ENCODE assay signal across 9 cellular contexts in the genomic region with DNA sequence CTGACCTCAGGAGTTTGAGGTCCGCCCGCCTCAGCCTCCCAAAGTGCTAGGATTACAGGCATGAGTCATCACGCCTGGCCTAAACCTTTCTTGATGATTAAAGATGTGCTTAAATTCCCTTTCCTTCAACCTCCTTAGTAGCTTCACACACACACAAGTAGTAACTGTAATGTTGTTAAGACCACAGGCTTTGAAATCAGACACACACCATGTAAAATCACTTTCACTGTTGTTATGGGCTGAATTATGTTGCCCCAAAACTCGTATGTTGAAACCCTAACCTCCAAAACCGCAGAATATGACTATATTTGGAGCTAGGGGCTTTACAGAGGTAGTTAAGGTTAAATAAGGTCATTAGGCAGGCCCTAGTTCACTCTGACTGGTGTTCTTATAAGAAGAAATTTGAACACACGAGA.
DNase-seq lines count a peak whose midpoint lies in the region; ATAC-seq, FAIRE-seq and TF ChIP-seq lines count a peak whose summit lies in the region.
"Had no signal": no experiment of that assay in that cellular context is flagged by ENCODE, and none has a peak within 500 bp of the region (broad histone marks: within the 10 kb centered on the region; RNA-seq: fewer than 3 reads in every experiment).

No MANE protein-coding gene starts in this region.

- H3K27me3 ChIP-seq in GM12878 (replicated peaks in 1 of 2; ENCODE audit: control insufficient read depth in 2 of 2, insufficient read depth in 2 of 2, low read length in 1 of 2), result no peaks in the 10 kb centered on the region
- H3K27me3 ChIP-seq in Karpas-422 (ENCODE audit: low read length), result no peaks in the 10 kb centered on the region; the same call in 1 of the 2 replicates
- no peaks in the 10 kb centered on the region for H3K27me3 ChIP-seq in transverse colon

- TF ChIP-seq RAD21 in GM12878 (IDR thresholded peaks at IDR 0.05; ENCODE audit: insufficient read depth, low read depth, low read length), result 0 out of 2 replicates have a peak, but pooled peaks have one; percentile 1

- no peaks in the 10 kb centered on the region for H3K9me2 ChIP-seq in Karpas-422 (replicated peaks; ENCODE audit: insufficient read depth, low read length)

- TF ChIP-seq CTCF in GM12864 (IDR thresholded peaks at IDR 0.05; ENCODE audit: low read depth, low read length, missing control alignments), result no peak
- no peak for TF ChIP-seq CTCF in GM12878 (IDR thresholded peaks at IDR 0.05 in 2 of 3, conservative IDR thresholded peaks at IDR 0.05 in 1 of 3; ENCODE audit: control insufficient read depth in 2 of 3, extremely low read depth in 1 of 3, insufficient read depth in 1 of 3, low read depth in 3 of 3, low read length in 3 of 3)
- TF ChIP-seq CTCF in transverse colon (IDR thresholded peaks at IDR 0.05), result no peak

- H2AFZ ChIP-seq in GM12878 (ENCODE audit: control insufficient read depth, low read depth, low read length) (no peak overlapping the region), Karpas-422 (ENCODE audit: low read length) (no peak overlapping the region)

- H3K36me3 ChIP-seq in GM12878 (ENCODE audit: control insufficient read depth in 2 of 2, insufficient read depth in 2 of 2, low read length in 1 of 2), result no peaks in the 10 kb centered on the region
- H3K36me3 ChIP-seq in Karpas-422 (ENCODE audit: insufficient read depth, low read length), result no peaks in the 10 kb centered on the region
- H3K36me3 ChIP-seq in transverse colon, result no peaks in the 10 kb centered on the region

- intact Hi-C loops in GM12878 (cut with micrococcal nuclease; ENCODE audit: unreplicated experiment) (loop anchor here (5.0 kb wide), 1 partner anchor 55 kb away; no protein-coding TSS in a partner anchor), transverse colon (cut with DNase I; ENCODE audit: low total_unique reads) (no loop called here)

- H3K4me2 ChIP-seq in GM12878 (ENCODE audit: control insufficient read depth, insufficient read depth), result peak overlapping the region; percentile 46
- H3K4me2 ChIP-seq in Karpas-422 (ENCODE audit: low read depth, low read length, poor library complexity, severe bottlenecking), result no peak overlapping the region

- H3K27ac ChIP-seq in GM12878 (ENCODE audit: control insufficient read depth, insufficient read depth), result no peak overlapping the region
- H3K27ac ChIP-seq in Karpas-422 (ENCODE audit: low read length), result no peak overlapping the region
- no peak overlapping the region for H3K27ac ChIP-seq in transverse colon

- POLR2A ChIA-PET in GM12878 (lab: Charles Lee), result interaction anchor here (0.9 kb wide), 1 partner anchor 11 kb away, joined by 3 read pairs; no protein-coding TSS in a partner anchor

- H3K4me3 ChIP-seq in GM12864 (ENCODE audit: low read depth, low read length) (no peak overlapping the region), GM12878 (no peak overlapping the region), Karpas-422 (ENCODE audit: low read length) (no peak overlapping the region), transverse colon (no peak overlapping the region)

- TF ChIP-seq EP300 in GM12878 (IDR thresholded peaks at IDR 0.05; ENCODE audit: borderline replicate concordance in 1 of 2, control insufficient read depth in 1 of 2, low read depth in 2 of 2, low read length in 2 of 2) (peak; percentile 68 to 82; a peak in 3 of 4 replicates), transverse colon (IDR thresholded peaks at IDR 0.05; ENCODE audit: low read depth) (no peak)

- no TSS peak for BruUV-seq in GM12878 (replicated peaks; lab: Mats Ljungman, UMichigan)

- peak; percentile 92 for ATAC-seq in GM21526 (IDR thresholded peaks at IDR 0.05; ENCODE audit: low FRiP score, unreplicated experiment)
- peak; percentile 88 for ATAC-seq in HG03469 (IDR thresholded peaks at IDR 0.05; ENCODE audit: unreplicated experiment)
- peak; percentile 97 for ATAC-seq in GM12878

- H3K4me1 ChIP-seq in GM12878 (ENCODE audit: control insufficient read depth, insufficient read depth, low read length) (peaks cover 7% of the 10 kb centered on the region), Karpas-422 (ENCODE audit: low read length) (no peaks in the 10 kb centered on the region), transverse colon (no peaks in the 10 kb centered on the region)

- no peaks in the 10 kb centered on the region for H3K79me2 ChIP-seq in GM12878 (ENCODE audit: control insufficient read depth, insufficient read depth, low read length)
- no peaks in the 10 kb centered on the region for H3K79me2 ChIP-seq in Karpas-422 (ENCODE audit: low read length)

- RAD21 ChIA-PET in GM12878 (lab: Charles Lee; ENCODE audit: unreplicated experiment), result interaction anchor here (0.8 to 2.3 kb wide), 5 partner anchors 9 to 86 kb away, joined by 3 to 7 read pairs (median 4); no protein-coding TSS in a partner anchor

- TF ChIP-seq POLR2A in GM12878 (IDR thresholded peaks at IDR 0.05; ENCODE audit: low read depth, low read length) (no peak), transverse colon (IDR thresholded peaks at IDR 0.05) (no peak)

- peak; percentile 59 for DNase-seq in GM12864 (ENCODE audit: low read depth)
- DNase-seq in GM12878 (ENCODE audit: low read depth, low spot score), result peak; percentile 77
- no peak for DNase-seq in Karpas-422
- no peak for DNase-seq in NCI-H1417 (lab: John Stamatoyannopoulos, UW)
- DNase-seq in globus pallidus (ENCODE audit: low spot score), result no peak
- DNase-seq in transverse colon, result no peak
- DNase-seq: SHP77 treated with DMSO at 0.1 percent for 48 hours had no signal

- peak; percentile 92 for FAIRE-seq in GM12878 (lab: Jason Lieb, UNC)

- SMC1A ChIA-PET in GM12878 (lab: Charles Lee; ENCODE audit: uncharacterized antibody, unreplicated experiment), result interaction anchor here (0.6 to 1.9 kb wide), 11 partner anchors 11 to 101 kb away, joined by 3 to 8 read pairs (median 3); no protein-coding TSS in a partner anchor

- in situ Hi-C loops in GM12878 (cut with MboI) (no loop called here), transverse colon (cut with MboI; ENCODE audit: low pct_ligation_motif_present in 1 of 4, low pct_unique_long_range_greater_than_20kb in 1 of 4, low sequenced_read_pairs in 3 of 4) (no loop called here)

- H3K9me3 ChIP-seq in GM12878 (replicated peaks; ENCODE audit: control insufficient read depth, insufficient read depth, low read length) (no peaks in the 10 kb centered on the region; the same call in 2 of the 3 replicates), Karpas-422 (ENCODE audit: low read length) (no peaks in the 10 kb centered on the region), transverse colon (no peaks in the 10 kb centered on the region)

- CTCF ChIA-PET in GM12878 (lab: Yijun Ruan, JAX), result interaction anchor here (1.1 to 1.5 kb wide), 3 partner anchors 27 to 83 kb away, joined by 3 to 4 read pairs (median 3); no protein-coding TSS in a partner anchor

- H4K20me1 ChIP-seq in GM12878 (ENCODE audit: control insufficient read depth, insufficient read depth), result no peaks in the 10 kb centered on the region
- H4K20me1 ChIP-seq in Karpas-422 (ENCODE audit: insufficient read depth, low read depth, low read length), result no peaks in the 10 kb centered on the region

- no peak overlapping the region for H3K9ac ChIP-seq in GM12878 (ENCODE audit: control insufficient read depth, insufficient read depth, low read length)
- no peak overlapping the region for H3K9ac ChIP-seq in Karpas-422 (ENCODE audit: low read length)

- WGBS in GM12878 (ENCODE audit: insufficient coverage, insufficient replicate concordance, low lambda C conversion rate, missing lambda C conversion rate), result under 1% methylated on average over 6 of the region's 6 CpGs
- 74 to 82% methylated on average over 6 of the region's 6 CpGs for WGBS in transverse colon (ENCODE audit: low coverage in 1 of 2), 2 donors

TF ChIP-seq in GM12878, 131 proteins besides CTCF, POLR2A, EP300 and RAD21 (continues in another document):
- TF ChIP-seq RUNX3 (IDR thresholded peaks at IDR 0.05; ENCODE audit: low read length) (peak; percentile 100), RELA (IDR thresholded peaks at IDR 0.05; ENCODE audit: borderline replicate concordance, partially characterized antibody) (no peak), ZSCAN29 (IDR thresholded peaks at IDR 0.05) (no peak), ATF7 (IDR thresholded peaks at IDR 0.05; ENCODE audit: low read depth) (peak; percentile 64), DPF2 (IDR thresholded peaks at IDR 0.05) (peak; percentile 66; the same call in 1 of the 2 replicates)
- TF ChIP-seq, protein P1, sequence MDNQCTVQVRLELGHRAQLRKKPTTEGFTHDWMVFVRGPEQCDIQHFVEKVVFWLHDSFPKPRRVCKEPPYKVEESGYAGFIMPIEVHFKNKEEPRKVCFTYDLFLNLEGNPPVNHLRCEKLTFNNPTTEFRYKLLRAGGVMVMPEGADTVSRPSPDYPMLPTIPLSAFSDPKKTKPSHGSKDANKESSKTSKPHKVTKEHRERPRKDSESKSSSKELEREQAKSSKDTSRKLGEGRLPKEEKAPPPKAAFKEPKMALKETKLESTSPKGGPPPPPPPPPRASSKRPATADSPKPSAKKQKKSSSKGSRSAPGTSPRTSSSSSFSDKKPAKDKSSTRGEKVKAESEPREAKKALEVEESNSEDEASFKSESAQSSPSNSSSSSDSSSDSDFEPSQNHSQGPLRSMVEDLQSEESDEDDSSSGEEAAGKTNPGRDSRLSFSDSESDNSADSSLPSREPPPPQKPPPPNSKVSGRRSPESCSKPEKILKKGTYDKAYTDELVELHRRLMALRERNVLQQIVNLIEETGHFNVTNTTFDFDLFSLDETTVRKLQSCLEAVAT (IDR thresholded peaks at IDR 0.05), result peak; percentile 92
- TF ChIP-seq, protein P2, sequence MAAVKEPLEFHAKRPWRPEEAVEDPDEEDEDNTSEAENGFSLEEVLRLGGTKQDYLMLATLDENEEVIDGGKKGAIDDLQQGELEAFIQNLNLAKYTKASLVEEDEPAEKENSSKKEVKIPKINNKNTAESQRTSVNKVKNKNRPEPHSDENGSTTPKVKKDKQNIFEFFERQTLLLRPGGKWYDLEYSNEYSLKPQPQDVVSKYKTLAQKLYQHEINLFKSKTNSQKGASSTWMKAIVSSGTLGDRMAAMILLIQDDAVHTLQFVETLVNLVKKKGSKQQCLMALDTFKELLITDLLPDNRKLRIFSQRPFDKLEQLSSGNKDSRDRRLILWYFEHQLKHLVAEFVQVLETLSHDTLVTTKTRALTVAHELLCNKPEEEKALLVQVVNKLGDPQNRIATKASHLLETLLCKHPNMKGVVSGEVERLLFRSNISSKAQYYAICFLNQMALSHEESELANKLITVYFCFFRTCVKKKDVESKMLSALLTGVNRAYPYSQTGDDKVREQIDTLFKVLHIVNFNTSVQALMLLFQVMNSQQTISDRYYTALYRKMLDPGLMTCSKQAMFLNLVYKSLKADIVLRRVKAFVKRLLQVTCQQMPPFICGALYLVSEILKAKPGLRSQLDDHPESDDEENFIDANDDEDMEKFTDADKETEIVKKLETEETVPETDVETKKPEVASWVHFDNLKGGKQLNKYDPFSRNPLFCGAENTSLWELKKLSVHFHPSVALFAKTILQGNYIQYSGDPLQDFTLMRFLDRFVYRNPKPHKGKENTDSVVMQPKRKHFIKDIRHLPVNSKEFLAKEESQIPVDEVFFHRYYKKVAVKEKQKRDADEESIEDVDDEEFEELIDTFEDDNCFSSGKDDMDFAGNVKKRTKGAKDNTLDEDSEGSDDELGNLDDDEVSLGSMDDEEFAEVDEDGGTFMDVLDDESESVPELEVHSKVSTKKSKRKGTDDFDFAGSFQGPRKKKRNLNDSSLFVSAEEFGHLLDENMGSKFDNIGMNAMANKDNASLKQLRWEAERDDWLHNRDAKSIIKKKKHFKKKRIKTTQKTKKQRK (IDR thresholded peaks at IDR 0.05; ENCODE audit: low read depth, low read length), result no peak

Comparison
In these comparisons a context has a peak if more than half of its experiments do, and no peak if none do; other contexts are left out.
1. DNase-seq: peak in GM12864 (single experiment) and GM12878 (single experiment); none in Karpas-422 (single experiment), NCI-H1417 (0 of 3), globus pallidus (single experiment) and transverse colon (single experiment).
2. Peak in every context shown above with its lines, with median percentiles within 50 percentile points of each other: ATAC-seq.